ENCODE assay signal across 8 cellular contexts in the genomic region with DNA sequence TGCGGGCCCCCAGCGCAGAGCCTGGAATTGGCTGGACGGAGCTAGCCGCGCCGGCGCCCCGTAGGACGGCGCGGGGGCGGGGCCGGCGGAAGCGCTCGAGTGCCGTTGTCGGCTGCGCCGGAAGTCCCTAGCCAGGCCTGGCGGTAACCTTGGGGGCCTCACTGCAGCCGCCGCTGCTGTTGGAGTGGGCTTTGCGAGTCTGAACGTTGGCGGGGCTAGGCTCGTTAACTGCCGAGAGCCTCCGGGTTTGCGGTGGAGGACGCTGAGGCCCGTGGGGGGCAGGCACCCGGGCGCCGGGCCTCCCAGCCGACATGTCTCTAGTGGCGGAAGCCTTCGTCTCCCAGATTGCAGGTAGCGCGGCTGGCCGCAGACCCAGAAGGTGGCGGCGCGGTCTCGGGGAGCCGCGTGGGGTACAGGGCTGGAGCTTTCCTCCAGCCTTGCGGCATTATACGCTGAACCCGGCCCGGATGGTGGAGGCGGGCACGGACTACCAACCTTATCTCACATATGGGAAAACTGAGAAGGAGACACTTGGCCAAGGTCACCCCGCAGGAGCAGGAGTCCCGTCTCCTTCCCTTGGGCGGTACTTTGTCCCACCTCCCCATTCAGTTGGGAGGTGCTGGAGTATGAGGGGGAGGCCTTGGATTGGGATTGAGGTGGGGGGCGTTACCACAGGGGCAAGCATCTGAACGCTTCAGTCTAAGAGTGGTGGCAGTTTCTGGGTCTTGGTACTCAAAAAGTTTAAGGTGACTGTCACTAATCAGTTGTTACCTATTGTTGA. TPM values are rescaled to one million over a fixed set of nuclear protein-coding genes. Genes with fewer than 3 reads are reported as not detected.
DNase-seq lines count a peak whose midpoint lies in the region; TF ChIP-seq lines count a peak whose summit lies in the region.

A gene (plus strand): TSS at position 124 of the 781 bp plus-strand sequence. CDS start 188 bp downstream, at position 312.

- WGBS in SK-N-SH (ENCODE audit: low lambda C conversion rate), result 2% methylated on average over 33 of the region's 58 CpGs
- 0 to 1% methylated on average over 13 to 14 of the region's 58 CpGs for WGBS in thyroid gland, 2 donors

- intact Hi-C loops in thyroid gland (cut with DNase I), result loop anchor here (10.0 kb wide), 1 partner anchor 185 kb away; no protein-coding TSS in a partner anchor

- H3K27ac ChIP-seq in SK-N-SH (ENCODE audit: low read depth in 2 of 2, low read length in 1 of 2) (peak within 1 kb of the TSS; percentile 82 to 96), thyroid gland (peak within 1 kb of the TSS; percentile 86 to 93 (median 91))

- peaks cover 14% of the 10 kb centered on the region for H3K4me1 Mint-ChIP-seq in osteocyte (ENCODE audit: unreplicated experiment)

- DNase-seq in HEK293T (ENCODE audit: extremely low spot score) (peak; percentile 82), MV-4-11 (lab: John Stamatoyannopoulos, UW) (peak; percentile 58), SK-N-SH (peak; percentile 91), glomerular endothelial cell (ENCODE audit: extremely low read depth, low read depth, low spot score) (no peak), osteocyte (ENCODE audit: extremely low spot score, unreplicated experiment) (peak; percentile 88), thyroid gland (peak; percentile 73 to 74)
- DNase-seq in activated naive CD4-positive, alpha-beta T cell treated with anti-CD3 and anti-CD28 coated beads, Interleukin-2, amount 50 U/mL, for 16 hours, result peak; percentile 78

- H3K9me2 ChIP-seq in SK-N-SH, result no peaks in the 10 kb centered on the region

- POLR2A ChIA-PET in HEK293T (lab: Yijun Ruan, JAX) (interaction anchor here (0.6 to 1.8 kb wide), 17 partner anchors 9 to 182 kb away, joined by 3 to 6 read pairs (median 3); no protein-coding TSS in a partner anchor), SK-N-SH (lab: Yijun Ruan, JAX) (interaction anchor here (0.6 to 1.4 kb wide), 7 partner anchors 43 to 365 kb away, joined by 3 to 4 read pairs (median 3); no protein-coding TSS in a partner anchor)

- peak; percentile 29 for TF ChIP-seq CTCF in SK-N-SH (IDR thresholded peaks at IDR 0.05)
- peak; percentile 27 for TF ChIP-seq CTCF in osteocyte (IDR thresholded peaks at IDR 0.05)
- peak in 4 of 6 experiments; percentile 20 to 37 (median 26) for TF ChIP-seq CTCF in thyroid gland (IDR thresholded peaks at IDR 0.05)

- peaks cover 5% of the 10 kb centered on the region in 2 experiments for H3K36me3 ChIP-seq in SK-N-SH (replicated peaks in 1 of 2; ENCODE audit: control insufficient read depth in 1 of 2, insufficient read depth in 2 of 2, low read length in 1 of 2)
- H3K36me3 ChIP-seq in thyroid gland, result no peaks in the 10 kb centered on the region

- H3K9me3 ChIP-seq in SK-N-SH (no peaks in the 10 kb centered on the region), thyroid gland (no peaks in the 10 kb centered on the region)

- H4K20me1 ChIP-seq in SK-N-SH (ENCODE audit: insufficient read depth), result peaks cover 15% of the 10 kb centered on the region

- H3K79me2 ChIP-seq in SK-N-SH (ENCODE audit: insufficient read depth), result peaks cover 52% of the 10 kb centered on the region

- H3K27me3 ChIP-seq in SK-N-SH (ENCODE audit: insufficient read depth), result no peaks in the 10 kb centered on the region
- no peaks in the 10 kb centered on the region for H3K27me3 ChIP-seq in thyroid gland

- no peaks in the 10 kb centered on the region for H3K9me3 Mint-ChIP-seq in osteocyte (ENCODE audit: unreplicated experiment)

- H3K4me2 ChIP-seq in SK-N-SH, result peak within 1 kb of the TSS; percentile 79

- H2AFZ ChIP-seq in SK-N-SH (ENCODE audit: low read depth), result peak within 1 kb of the TSS; percentile 82

- H3K27ac Mint-ChIP-seq in osteocyte (ENCODE audit: unreplicated experiment), result peak within 1 kb of the TSS; percentile 91

- peak in 1 of 2 donors; percentile 62 for TF ChIP-seq POLR2A in thyroid gland (IDR thresholded peaks at IDR 0.05)

- peaks cover 0 to 7% of the 10 kb centered on the region in 2 experiments; a peak in 2 of 4 replicates for H3K4me1 ChIP-seq in SK-N-SH (ENCODE audit: control insufficient read depth in 1 of 2, insufficient read depth in 2 of 2, low read depth in 1 of 2, low read length in 1 of 2)
- peaks cover 15 to 19% of the 10 kb centered on the region in 2 donors for H3K4me1 ChIP-seq in thyroid gland

- H3K9ac ChIP-seq in SK-N-SH, result peak within 1 kb of the TSS; percentile 93

- peaks cover 2% of the 10 kb centered on the region for H3K36me3 Mint-ChIP-seq in osteocyte (ENCODE audit: unreplicated experiment)

- CTCF ChIA-PET in HEK293T (lab: Yijun Ruan, JAX), result interaction anchor here (1.3 kb wide), 1 partner anchor 129 kb away, joined by 5 read pairs; no protein-coding TSS in a partner anchor
- CTCF ChIA-PET in SK-N-SH (lab: Yijun Ruan, JAX), result interaction anchor here (1.0 to 2.3 kb wide), 5 partner anchors 28 to 368 kb away, joined by 3 to 11 read pairs (median 5); no protein-coding TSS in a partner anchor

- H3F3A ChIP-seq in SK-N-SH (replicated peaks; ENCODE audit: insufficient read depth), result no peaks in the 10 kb centered on the region

- H3K4me3 Mint-ChIP-seq in osteocyte (ENCODE audit: unreplicated experiment), result peak within 1 kb of the TSS; percentile 98

- TF ChIP-seq EP300 in SK-N-SH (IDR thresholded peaks at IDR 0.05; ENCODE audit: borderline replicate concordance in 1 of 2, low read depth in 1 of 2, low read length in 1 of 2), result 0 out of 4 replicates have a peak, but pooled peaks of 1 of the 2 experiments have one; percentile 19

- peak within 1 kb of the TSS; percentile 89 for H3K4me3 ChIP-seq in GM08714 (ENCODE audit: low read length)
- H3K4me3 ChIP-seq in SK-N-SH (ENCODE audit: low read depth in 2 of 2, low read length in 1 of 2), result peak within 1 kb of the TSS; percentile 81 to 82
- H3K4me3 ChIP-seq in thyroid gland (replicated peaks in 1 of 3), result peak within 1 kb of the TSS; percentile 9 to 83 (median 82)

- TF ChIP-seq RAD21 in SK-N-SH (IDR thresholded peaks at IDR 0.05; ENCODE audit: low read length), result no peak; the same call in 1 of the 2 replicates

- H3K27me3 Mint-ChIP-seq in osteocyte (ENCODE audit: unreplicated experiment), result peaks cover 24% of the 10 kb centered on the region

TF ChIP-seq in HEK293T, 16 proteins besides CTCF, POLR2A, EP300 and RAD21:
- TF ChIP-seq ARNT (IDR thresholded peaks at IDR 0.05) (no peak), FOXA1 (IDR thresholded peaks at IDR 0.05) (no peak), FOXK2 (IDR thresholded peaks at IDR 0.05) (no peak), CTBP1 (IDR thresholded peaks at IDR 0.05; ENCODE audit: borderline replicate concordance) (no peak), SP1 (IDR thresholded peaks at IDR 0.05) (no peak), ZNF384 (IDR thresholded peaks at IDR 0.05) (no peak), NFRKB (IDR thresholded peaks at IDR 0.05) (no peak), L3MBTL2 (conservative IDR thresholded peaks at IDR 0.05) (peak; percentile 71)
- TF ChIP-seq, protein P1, sequence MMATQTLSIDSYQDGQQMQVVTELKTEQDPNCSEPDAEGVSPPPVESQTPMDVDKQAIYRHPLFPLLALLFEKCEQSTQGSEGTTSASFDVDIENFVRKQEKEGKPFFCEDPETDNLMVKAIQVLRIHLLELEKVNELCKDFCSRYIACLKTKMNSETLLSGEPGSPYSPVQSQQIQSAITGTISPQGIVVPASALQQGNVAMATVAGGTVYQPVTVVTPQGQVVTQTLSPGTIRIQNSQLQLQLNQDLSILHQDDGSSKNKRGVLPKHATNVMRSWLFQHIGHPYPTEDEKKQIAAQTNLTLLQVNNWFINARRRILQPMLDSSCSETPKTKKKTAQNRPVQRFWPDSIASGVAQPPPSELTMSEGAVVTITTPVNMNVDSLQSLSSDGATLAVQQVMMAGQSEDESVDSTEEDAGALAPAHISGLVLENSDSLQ (IDR thresholded peaks at IDR 0.05), result no peak

TF ChIP-seq in SK-N-SH, 30 proteins besides CTCF, POLR2A, EP300 and RAD21 (continues in another document):
- TF ChIP-seq TCF12 (IDR thresholded peaks at IDR 0.05) (peak; percentile 24; the same call in 1 of the 2 replicates), EZH2phosphoT487 (IDR thresholded peaks at IDR 0.05; ENCODE audit: borderline replicate concordance, low read depth) (no peak)
- TF ChIP-seq, protein P2, sequence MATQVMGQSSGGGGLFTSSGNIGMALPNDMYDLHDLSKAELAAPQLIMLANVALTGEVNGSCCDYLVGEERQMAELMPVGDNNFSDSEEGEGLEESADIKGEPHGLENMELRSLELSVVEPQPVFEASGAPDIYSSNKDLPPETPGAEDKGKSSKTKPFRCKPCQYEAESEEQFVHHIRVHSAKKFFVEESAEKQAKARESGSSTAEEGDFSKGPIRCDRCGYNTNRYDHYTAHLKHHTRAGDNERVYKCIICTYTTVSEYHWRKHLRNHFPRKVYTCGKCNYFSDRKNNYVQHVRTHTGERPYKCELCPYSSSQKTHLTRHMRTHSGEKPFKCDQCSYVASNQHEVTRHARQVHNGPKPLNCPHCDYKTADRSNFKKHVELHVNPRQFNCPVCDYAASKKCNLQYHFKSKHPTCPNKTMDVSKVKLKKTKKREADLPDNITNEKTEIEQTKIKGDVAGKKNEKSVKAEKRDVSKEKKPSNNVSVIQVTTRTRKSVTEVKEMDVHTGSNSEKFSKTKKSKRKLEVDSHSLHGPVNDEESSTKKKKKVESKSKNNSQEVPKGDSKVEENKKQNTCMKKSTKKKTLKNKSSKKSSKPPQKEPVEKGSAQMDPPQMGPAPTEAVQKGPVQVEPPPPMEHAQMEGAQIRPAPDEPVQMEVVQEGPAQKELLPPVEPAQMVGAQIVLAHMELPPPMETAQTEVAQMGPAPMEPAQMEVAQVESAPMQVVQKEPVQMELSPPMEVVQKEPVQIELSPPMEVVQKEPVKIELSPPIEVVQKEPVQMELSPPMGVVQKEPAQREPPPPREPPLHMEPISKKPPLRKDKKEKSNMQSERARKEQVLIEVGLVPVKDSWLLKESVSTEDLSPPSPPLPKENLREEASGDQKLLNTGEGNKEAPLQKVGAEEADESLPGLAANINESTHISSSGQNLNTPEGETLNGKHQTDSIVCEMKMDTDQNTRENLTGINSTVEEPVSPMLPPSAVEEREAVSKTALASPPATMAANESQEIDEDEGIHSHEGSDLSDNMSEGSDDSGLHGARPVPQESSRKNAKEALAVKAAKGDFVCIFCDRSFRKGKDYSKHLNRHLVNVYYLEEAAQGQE (IDR thresholded peaks at IDR 0.05; ENCODE audit: low read depth, low read length), result 0 out of 2 replicates have a peak, but pooled peaks have one; percentile 6

RNA-seq across cellular contexts. Expression of the gene that starts here (rescaled TPM):
- polyA plus RNA-seq in SK-N-SH (2012; rRNA removed), result 44.4 and 61.9 TPM in 2 replicates
- polyA plus RNA-seq in SK-N-SH (2012; cell fraction: cytosol; rRNA removed), result 69.6 and 82.8 TPM in 2 replicates
- 21.1 and 45.0 TPM in 2 replicates for polyA plus RNA-seq in SK-N-SH (2012; cell fraction: nucleus; rRNA removed)
- 46.3 and 48.2 TPM in 2 replicates for total RNA-seq in glomerular endothelial cell
- total RNA-seq in osteocyte, result 23.6 and 23.8 TPM in 2 replicates
- total RNA-seq in thyroid gland, result 10 to 100 TPM; 23.4 to 42.0 (median 33.7) TPM
